ENCODE assay signal across 9 cellular contexts in genomic region chr15:76988874-76989780, GRCh38. TPM values are rescaled to one million over a fixed set of nuclear protein-coding genes. Genes with fewer than 3 reads are reported as not detected.
DNase-seq lines count a peak whose midpoint lies in the region; ATAC-seq lines count a peak whose summit lies in the region.
"Had no signal": no experiment of that assay in that cellular context is flagged by ENCODE, and none has a peak within 500 bp of the region (broad histone marks: within the 10 kb centered on the region; RNA-seq: fewer than 3 reads in every experiment).

No MANE protein-coding gene starts in this region.

- ATAC-seq in GM18502 (IDR thresholded peaks at IDR 0.05; ENCODE audit: poor library complexity, unreplicated experiment) (peak; percentile 12), HG02981 (IDR thresholded peaks at IDR 0.05; ENCODE audit: unreplicated experiment) (peak; percentile 7)

- no peak overlapping the region for H3K4me3 ChIP-seq in neuronal stem cell (ENCODE audit: low read length in 2 of 2)

- no peak overlapping the region for H2BK12ac ChIP-seq in neuronal stem cell (ENCODE audit: low read length)

- H3K9ac ChIP-seq in neuronal stem cell (ENCODE audit: low read depth, low read length, poor library complexity), result no peak overlapping the region

- no peak overlapping the region for H3K4ac ChIP-seq in neuronal stem cell (ENCODE audit: low read length)

- H3K4me1 ChIP-seq in neuronal stem cell (ENCODE audit: control insufficient read depth in 2 of 2, insufficient read depth in 1 of 2, low read depth in 1 of 2, low read length in 2 of 2), result peaks cover 4 to 7% of the 10 kb centered on the region in 2 donors

- H3K4me2 ChIP-seq in neuronal stem cell (ENCODE audit: insufficient read depth, low read length, poor library complexity, severe bottlenecking), result no peak overlapping the region

- H4K8ac ChIP-seq in neuronal stem cell (ENCODE audit: low read depth, low read length), result peak overlapping the region; percentile 56

- H3K79me1 ChIP-seq in neuronal stem cell (ENCODE audit: low read depth, low read length), result no peaks in the 10 kb centered on the region

- WGBS in neuronal stem cell (ENCODE audit: extremely low coverage in 2 of 2, insufficient read length in 2 of 2, insufficient replicate concordance in 1 of 2), 2 donors, result no CpG with 5 or more reads among the region's 12 CpGs

- H3K23ac ChIP-seq in neuronal stem cell (ENCODE audit: low read depth, low read length, poor library complexity), result no peak overlapping the region

- H2BK120ac ChIP-seq in neuronal stem cell (ENCODE audit: low read depth, low read length), result no peak overlapping the region

- no peak overlapping the region for H3K14ac ChIP-seq in neuronal stem cell (ENCODE audit: low read length)

- peaks cover 0 to 37% (median 0%) of the 10 kb centered on the region in 3 experiments for H3K27me3 ChIP-seq in neuronal stem cell (ENCODE audit: control insufficient read depth in 3 of 3, insufficient read depth in 3 of 3, low read depth in 1 of 3, low read length in 3 of 3)

- H2AFZ ChIP-seq in neuronal stem cell (ENCODE audit: low read length), result peak overlapping the region; percentile 9

- peak overlapping the region; percentile 55 for H2BK5ac ChIP-seq in neuronal stem cell (ENCODE audit: low read length)

- DNase-seq in amniotic epithelial cell (ENCODE audit: low read depth) (peak; percentile 14), neuronal stem cell (ENCODE audit: low spot score) (no peak), retina (no peak), ecto neural progenitor cell (ENCODE audit: low spot score) (no peak), NCI-H2029 (lab: John Stamatoyannopoulos, UW) (no peak)
- DNase-seq in stimulated activated CD4-positive, alpha-beta T cell treated with anti-CD3 and anti-CD28 coated beads, Interleukin-4, amount 100 ng/mL, for 4 hours, result no peak
- DNase-seq: H7 had no signal

- H3K18ac ChIP-seq in neuronal stem cell (ENCODE audit: low read length), result no peak overlapping the region

- no peak overlapping the region for H2BK15ac ChIP-seq in neuronal stem cell (ENCODE audit: low read length)

- no peak overlapping the region for H3K27ac ChIP-seq in neuronal stem cell (replicated peaks; ENCODE audit: low read length)

- no peak overlapping the region for H4K91ac ChIP-seq in neuronal stem cell (ENCODE audit: low read depth, low read length, poor library complexity)

- no peaks in the 10 kb centered on the region for H3K36me3 ChIP-seq in neuronal stem cell (replicated peaks in 1 of 2; ENCODE audit: control insufficient read depth in 2 of 2, insufficient read depth in 2 of 2, low read length in 2 of 2)

- H3K9me3 ChIP-seq in neuronal stem cell (replicated peaks in 1 of 2; ENCODE audit: control insufficient read depth in 2 of 2, insufficient read depth in 1 of 2, low read depth in 1 of 2, low read length in 2 of 2), result no peaks in the 10 kb centered on the region

- no peak overlapping the region for H2AK5ac ChIP-seq in neuronal stem cell (ENCODE audit: low read depth, low read length)

RNA-seq across cellular contexts. Expression of gene PSTPIP1, which starts 5.8 kb away (rescaled TPM):
- polyA plus RNA-seq in neuronal stem cell (2013, experiment 1 of 2), result 2.0 TPM
- 1.8 TPM for polyA plus RNA-seq in neuronal stem cell (2013, experiment 2 of 2)

RNA-seq across cellular contexts. Expression of gene RCN2, which starts 57.6 kb away (rescaled TPM):
- 246 TPM for polyA plus RNA-seq in neuronal stem cell (2013, experiment 1 of 2)
- polyA plus RNA-seq in neuronal stem cell (2013, experiment 2 of 2), result 252 TPM
